ENCODE assay signal across 14 cellular contexts in genomic region chr7:139875821-139876241, GRCh38. TPM values are rescaled to one million over a fixed set of nuclear protein-coding genes. Genes with fewer than 3 reads are reported as not detected.
A peak's percentile ranks its signal among the peaks of the same experiment; 100 is the strongest.
DNase-seq lines count a peak whose midpoint lies in the region; ATAC-seq, FAIRE-seq and TF ChIP-seq lines count a peak whose summit lies in the region.
"Had no signal": no experiment of that assay in that cellular context is flagged by ENCODE, and none has a peak within 500 bp of the region (broad histone marks: within the 10 kb centered on the region; RNA-seq: fewer than 3 reads in every experiment).

No MANE protein-coding gene starts in this region.

- no peaks in the 10 kb centered on the region for H3K36me3 ChIP-seq in body of pancreas (replicated peaks in 1 of 2; ENCODE audit: insufficient read depth in 1 of 2, low read depth in 2 of 2)

- no peak for TF ChIP-seq CTCF in body of pancreas (IDR thresholded peaks at IDR 0.05)

- intact Hi-C loops in body of pancreas (cut with DNase I): no loop called here

- peak; percentile 92 for FAIRE-seq in GM19239 (lab: Jason Lieb, UNC)
- FAIRE-seq: bronchial epithelial cell had no signal

- peak overlapping the region in 2 of 4 donors; percentile 27 to 53 for H3K27ac ChIP-seq in body of pancreas

- H3K4me1 ChIP-seq in body of pancreas: peaks cover 8% of the 10 kb centered on the region

- no peak overlapping the region for H3K4me3 ChIP-seq in body of pancreas

- peak in 1 of 3 donors; percentile 12 for TF ChIP-seq POLR2A in body of pancreas (IDR thresholded peaks at IDR 0.05)

- no peaks in the 10 kb centered on the region for H3K27me3 ChIP-seq in body of pancreas

- peak; percentile 36 for DNase-seq in GM19239 (ENCODE audit: insufficient read length, low spot score)
- DNase-seq in body of pancreas: peak; percentile 28 to 64 (median 46)
- DNase-seq in renal cortical epithelial cell (ENCODE audit: low read depth): peak; percentile 70
- no peak for DNase-seq in NCI-H1930 (lab: John Stamatoyannopoulos, UW)
- DNase-seq in activated gamma-delta T cell treated with Interleukin-2 at 50 U/mL for 16 hours: no peak
- no peak for DNase-seq in DMS 273 treated with DMSO at 0.1 percent for 48 hours (lab: John Stamatoyannopoulos, UW)
- DNase-seq: activated CD8-positive, alpha-beta memory T cell treated with anti-CD3 and anti-CD28 coated beads, Interleukin-2, amount 50 U/mL, for 48 hours; H7; NCI-H1105 treated with DMSO at 0.1 percent for 48 hours; nucleus accumbens; SK-N-SH had no signal

- 18 to 21% methylated on average over 6 to 7 of the region's 7 CpGs for WGBS in body of pancreas, 2 donors

- ATAC-seq in HG03135 (IDR thresholded peaks at IDR 0.05; ENCODE audit: unreplicated experiment): peak; percentile 93
- peak; percentile 92 for ATAC-seq in body of pancreas
- no peak for ATAC-seq in GM21526 (IDR thresholded peaks at IDR 0.05; ENCODE audit: low FRiP score, unreplicated experiment)

- H3K9me3 ChIP-seq in body of pancreas: no peaks in the 10 kb centered on the region
- H3K9me3 ChIP-seq: SK-N-SH had no signal

RNA-seq across cellular contexts. Expression of gene TBXAS1, which starts 46.8 kb away (rescaled TPM):
- total RNA-seq in body of pancreas: 10 to 100 TPM in 1 of 2 donors, 1 to 10 TPM in 1; 3.6 to 10.6 TPM
- 10.4 and 35.5 TPM in 2 replicates for total RNA-seq in renal cortical epithelial cell

Comparison
In these comparisons a context has a peak if more than half of its experiments do, and no peak if none do; other contexts are left out.
1. DNase-seq: peak in GM19239 (single experiment), body of pancreas (4 of 4) and renal cortical epithelial cell (single experiment); none in NCI-H1930 (0 of 2), activated gamma-delta T cell treated with Interleukin-2 at 50 U/mL for 16 hours (single experiment) and DMS 273 treated with DMSO at 0.1 percent for 48 hours (single experiment).